ENCODE assay signal across 8 cellular contexts in genomic region chr12:110279976-110280783, GRCh38. TPM values are rescaled to one million over a fixed set of nuclear protein-coding genes. Genes with fewer than 3 reads are reported as not detected.
A peak's percentile ranks its signal among the peaks of the same experiment; 100 is the strongest.
DNase-seq lines count a peak whose midpoint lies in the region; ATAC-seq and TF ChIP-seq lines count a peak whose summit lies in the region.

No MANE protein-coding gene starts in this region.

- TF ChIP-seq CTCF in uterus (IDR thresholded peaks at IDR 0.05) = no peak

- TF ChIP-seq POLR2A in uterus (IDR thresholded peaks at IDR 0.05) = no peak

- H3K27ac Mint-ChIP-seq in activated naive CD4-positive, alpha-beta T cell treated with anti-CD3 and anti-CD28 coated beads, Interleukin-2, amount 50 U/mL, for 24 hours = peak overlapping the region; percentile 93

- no peaks in the 10 kb centered on the region for H3K9me3 ChIP-seq in uterus

- DNase-seq in Right ventricle myocardium inferior (ENCODE audit: missing footprints) (peak; percentile 77), cardiac septum (ENCODE audit: low spot score) (no peak), OCI-M1 (lab: John Stamatoyannopoulos, UW) (peak; percentile 47), left cardiac atrium (peak; percentile 73), pons (ENCODE audit: low spot score) (peak; percentile 58), uterus (no peak)

- intact Hi-C loops in Right ventricle myocardium inferior (cut with DNase I) (loop anchor here (2.0 to 10.0 kb wide), 2 partner anchors 27 to 175 kb away; no protein-coding TSS in a partner anchor), cardiac septum (cut with DNase I) (loop anchor here (5.0 kb wide), 4 partner anchors 33 to 178 kb away; no protein-coding TSS in a partner anchor), left cardiac atrium (cut with DNase I) (loop anchor here in 1 of 2 donors (5.0 to 10.0 kb wide), 2 partner anchors 33 to 175 kb away; no protein-coding TSS in a partner anchor), uterus (cut with DNase I; ENCODE audit: low total_unique reads) (no loop called here)

- H3K27me3 Mint-ChIP-seq in activated naive CD4-positive, alpha-beta T cell treated with anti-CD3 and anti-CD28 coated beads, Interleukin-2, amount 50 U/mL, for 24 hours = no peaks in the 10 kb centered on the region

- peak overlapping the region; percentile 92 to 97 for H3K27ac ChIP-seq in uterus

- ATAC-seq in Right ventricle myocardium inferior (peak; percentile 65), HG03175 (IDR thresholded peaks at IDR 0.05; ENCODE audit: unreplicated experiment) (peak; percentile 20), left cardiac atrium (peak; percentile 38 to 54)

- H3K4me3 Mint-ChIP-seq in activated naive CD4-positive, alpha-beta T cell treated with anti-CD3 and anti-CD28 coated beads, Interleukin-2, amount 50 U/mL, for 24 hours = peak overlapping the region; percentile 88

- H3K4me3 ChIP-seq in uterus = peak overlapping the region; percentile 76 to 81

- H3K36me3 ChIP-seq in uterus = no peaks in the 10 kb centered on the region

- peaks cover 0 to 3% of the 10 kb centered on the region in 2 donors for H3K4me1 ChIP-seq in uterus

- no peaks in the 10 kb centered on the region for H3K27me3 ChIP-seq in uterus

- H3K9me3 Mint-ChIP-seq in activated naive CD4-positive, alpha-beta T cell treated with anti-CD3 and anti-CD28 coated beads, Interleukin-2, amount 50 U/mL, for 24 hours = no peaks in the 10 kb centered on the region

- peaks cover 30% of the 10 kb centered on the region for H3K4me1 Mint-ChIP-seq in activated naive CD4-positive, alpha-beta T cell treated with anti-CD3 and anti-CD28 coated beads, Interleukin-2, amount 50 U/mL, for 24 hours

- H3K36me3 Mint-ChIP-seq in activated naive CD4-positive, alpha-beta T cell treated with anti-CD3 and anti-CD28 coated beads, Interleukin-2, amount 50 U/mL, for 24 hours = peaks cover 10% of the 10 kb centered on the region

RNA-seq across cellular contexts. Expression of gene ATP2A2, which starts 0.9 kb away (rescaled TPM):
- total RNA-seq in Right ventricle myocardium inferior = 3,009 TPM
- total RNA-seq in cardiac septum = 918 TPM
- 1,000 to 10,000 TPM; 2,696 to 3,455 TPM for total RNA-seq in left cardiac atrium
- 100 to 1,000 TPM in 2 of 4 donors, 10 to 100 TPM in 2; 61.5 to 173 (median 97.9) TPM for total RNA-seq in uterus

Comparison
In these comparisons a context has a peak if more than half of its experiments do, and no peak if none do; other contexts are left out.
1. DNase-seq: peak in Right ventricle myocardium inferior (single experiment), OCI-M1 (single experiment), left cardiac atrium (single experiment) and pons (single experiment); none in cardiac septum (single experiment) and uterus (0 of 2).
2. Peak in every context shown above with its lines, with median percentiles within 50 percentile points of each other: ATAC-seq.